ENCODE assay signal across 1 cellular context in the genomic region with DNA sequence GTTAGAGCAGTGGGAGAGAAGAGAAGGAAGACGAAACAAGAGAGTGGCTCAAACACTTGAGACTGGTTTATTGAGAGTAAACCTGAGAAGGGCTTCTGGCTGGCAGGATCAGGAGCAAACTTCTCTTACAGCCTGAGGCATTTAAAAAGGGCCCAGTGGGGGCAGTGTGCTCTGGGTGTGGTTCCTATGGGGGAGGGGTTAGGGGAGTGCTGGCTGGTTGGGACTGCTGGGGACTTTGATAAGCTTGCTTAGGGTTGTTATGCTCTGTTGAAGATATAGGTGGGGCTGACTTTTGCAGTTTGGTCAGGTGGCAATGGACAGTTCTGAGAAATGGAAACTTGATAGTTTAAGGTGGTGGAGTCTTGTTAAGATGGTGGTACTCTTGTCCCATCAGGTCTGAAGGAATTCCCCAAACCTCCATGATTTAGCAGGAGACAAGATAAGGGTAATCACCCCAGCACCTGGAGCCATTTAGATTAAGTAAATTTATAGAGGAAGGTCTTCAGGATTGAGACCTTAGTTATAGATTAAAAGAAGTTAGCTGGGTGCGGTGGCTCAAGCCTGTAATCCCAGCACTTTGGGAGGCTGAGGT.
TF ChIP-seq lines count a peak whose summit lies in the region.

No MANE protein-coding gene starts in this region.

TF ChIP-seq in K562, 482 proteins besides CTCF, POLR2A, EP300 and RAD21 (continued from another document and continues in another):
- TF ChIP-seq, protein P1, sequence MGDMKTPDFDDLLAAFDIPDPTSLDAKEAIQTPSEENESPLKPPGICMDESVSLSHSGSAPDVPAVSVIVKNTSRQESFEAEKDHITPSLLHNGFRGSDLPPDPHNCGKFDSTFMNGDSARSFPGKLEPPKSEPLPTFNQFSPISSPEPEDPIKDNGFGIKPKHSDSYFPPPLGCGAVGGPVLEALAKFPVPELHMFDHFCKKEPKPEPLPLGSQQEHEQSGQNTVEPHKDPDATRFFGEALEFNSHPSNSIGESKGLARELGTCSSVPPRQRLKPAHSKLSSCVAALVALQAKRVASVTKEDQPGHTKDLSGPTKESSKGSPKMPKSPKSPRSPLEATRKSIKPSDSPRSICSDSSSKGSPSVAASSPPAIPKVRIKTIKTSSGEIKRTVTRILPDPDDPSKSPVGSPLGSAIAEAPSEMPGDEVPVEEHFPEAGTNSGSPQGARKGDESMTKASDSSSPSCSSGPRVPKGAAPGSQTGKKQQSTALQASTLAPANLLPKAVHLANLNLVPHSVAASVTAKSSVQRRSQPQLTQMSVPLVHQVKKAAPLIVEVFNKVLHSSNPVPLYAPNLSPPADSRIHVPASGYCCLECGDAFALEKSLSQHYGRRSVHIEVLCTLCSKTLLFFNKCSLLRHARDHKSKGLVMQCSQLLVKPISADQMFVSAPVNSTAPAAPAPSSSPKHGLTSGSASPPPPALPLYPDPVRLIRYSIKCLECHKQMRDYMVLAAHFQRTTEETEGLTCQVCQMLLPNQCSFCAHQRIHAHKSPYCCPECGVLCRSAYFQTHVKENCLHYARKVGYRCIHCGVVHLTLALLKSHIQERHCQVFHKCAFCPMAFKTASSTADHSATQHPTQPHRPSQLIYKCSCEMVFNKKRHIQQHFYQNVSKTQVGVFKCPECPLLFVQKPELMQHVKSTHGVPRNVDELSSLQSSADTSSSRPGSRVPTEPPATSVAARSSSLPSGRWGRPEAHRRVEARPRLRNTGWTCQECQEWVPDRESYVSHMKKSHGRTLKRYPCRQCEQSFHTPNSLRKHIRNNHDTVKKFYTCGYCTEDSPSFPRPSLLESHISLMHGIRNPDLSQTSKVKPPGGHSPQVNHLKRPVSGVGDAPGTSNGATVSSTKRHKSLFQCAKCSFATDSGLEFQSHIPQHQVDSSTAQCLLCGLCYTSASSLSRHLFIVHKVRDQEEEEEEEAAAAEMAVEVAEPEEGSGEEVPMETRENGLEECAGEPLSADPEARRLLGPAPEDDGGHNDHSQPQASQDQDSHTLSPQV (IDR thresholded peaks at IDR 0.05), result peak; percentile 96
- TF ChIP-seq ZNF583 (CRISPR knock-in tag; IDR thresholded peaks at IDR 0.05) (no peak), NFIC (IDR thresholded peaks at IDR 0.05) (peak; percentile 80), MED1 (CRISPR knock-in tag; IDR thresholded peaks at IDR 0.05; ENCODE audit: borderline replicate concordance) (no peak), CEBPG (CRISPR knock-in tag; IDR thresholded peaks at IDR 0.05) (no peak), CEBPG (tag; conservative IDR thresholded peaks at IDR 0.05 in 1 of 2, IDR thresholded peaks at IDR 0.05 in 1 of 2) (no peak), TCF3 (CRISPR knock-in tag; IDR thresholded peaks at IDR 0.05) (peak; percentile 90), HLTF (IDR thresholded peaks at IDR 0.05) (peak; percentile 88), MTA2 (IDR thresholded peaks at IDR 0.05; ENCODE audit: low read depth) (peak; percentile 59; the same call in 1 of the 2 replicates), ZNF174 (CRISPR knock-in tag; IDR thresholded peaks at IDR 0.05) (no peak), CTBP1 (IDR thresholded peaks at IDR 0.05; ENCODE audit: borderline replicate concordance) (peak; percentile 22; the same call in 1 of the 2 replicates), IFI16 (CRISPR knock-in tag; IDR thresholded peaks at IDR 0.05) (0 out of 2 replicates have a peak, but pooled peaks have one; percentile 69), NFRKB (IDR thresholded peaks at IDR 0.05; ENCODE audit: low read depth) (no peak), LEF1 (IDR thresholded peaks at IDR 0.05) (peak; percentile 78), CAMTA2 (CRISPR knock-in tag; conservative IDR thresholded peaks at IDR 0.05) (no peak), CHD2 (IDR thresholded peaks at IDR 0.05; ENCODE audit: low read depth, low read length) (peak; percentile 38; the same call in 1 of the 2 replicates), CREB1 (IDR thresholded peaks at IDR 0.05) (0 out of 2 replicates have a peak, but pooled peaks have one; percentile 11), CREB1 (CRISPR knock-in tag; IDR thresholded peaks at IDR 0.05) (no peak), HDAC3 (IDR thresholded peaks at IDR 0.05; ENCODE audit: borderline replicate concordance, partially characterized antibody) (peak; percentile 36), SAFB2 (IDR thresholded peaks at IDR 0.05; ENCODE audit: borderline replicate concordance, low read depth, low read length, severe bottlenecking) (no peak), DPF2 (IDR thresholded peaks at IDR 0.05) (peak; percentile 68), ZNF12 (CRISPR knock-in tag; IDR thresholded peaks at IDR 0.05) (no peak), HDAC1 (IDR thresholded peaks at IDR 0.05) (0 out of 4 replicates have a peak, but pooled peaks of 1 of the 2 experiments have one; percentile 28), ZNF586 (CRISPR knock-in tag; conservative IDR thresholded peaks at IDR 0.05) (no peak), MEIS2 (IDR thresholded peaks at IDR 0.05; ENCODE audit: partially characterized antibody) (peak; percentile 19), KDM1A (IDR thresholded peaks at IDR 0.05) (peak; percentile 48 to 54; a peak in 1 of 4 replicates), RFX7 (CRISPR knock-in tag; IDR thresholded peaks at IDR 0.05) (no peak), CREBBP (IDR thresholded peaks at IDR 0.05; ENCODE audit: low read depth, low read length) (no peak), POU5F1 (IDR thresholded peaks at IDR 0.05; ENCODE audit: borderline replicate concordance, low read depth, low read length, partially characterized antibody) (no peak), E2F3 (CRISPR knock-in tag; IDR thresholded peaks at IDR 0.05) (no peak)
- TF ChIP-seq, protein P2, sequence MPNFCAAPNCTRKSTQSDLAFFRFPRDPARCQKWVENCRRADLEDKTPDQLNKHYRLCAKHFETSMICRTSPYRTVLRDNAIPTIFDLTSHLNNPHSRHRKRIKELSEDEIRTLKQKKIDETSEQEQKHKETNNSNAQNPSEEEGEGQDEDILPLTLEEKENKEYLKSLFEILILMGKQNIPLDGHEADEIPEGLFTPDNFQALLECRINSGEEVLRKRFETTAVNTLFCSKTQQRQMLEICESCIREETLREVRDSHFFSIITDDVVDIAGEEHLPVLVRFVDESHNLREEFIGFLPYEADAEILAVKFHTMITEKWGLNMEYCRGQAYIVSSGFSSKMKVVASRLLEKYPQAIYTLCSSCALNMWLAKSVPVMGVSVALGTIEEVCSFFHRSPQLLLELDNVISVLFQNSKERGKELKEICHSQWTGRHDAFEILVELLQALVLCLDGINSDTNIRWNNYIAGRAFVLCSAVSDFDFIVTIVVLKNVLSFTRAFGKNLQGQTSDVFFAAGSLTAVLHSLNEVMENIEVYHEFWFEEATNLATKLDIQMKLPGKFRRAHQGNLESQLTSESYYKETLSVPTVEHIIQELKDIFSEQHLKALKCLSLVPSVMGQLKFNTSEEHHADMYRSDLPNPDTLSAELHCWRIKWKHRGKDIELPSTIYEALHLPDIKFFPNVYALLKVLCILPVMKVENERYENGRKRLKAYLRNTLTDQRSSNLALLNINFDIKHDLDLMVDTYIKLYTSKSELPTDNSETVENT (CRISPR knock-in tag; IDR thresholded peaks at IDR 0.05), result no peak
- TF ChIP-seq, protein P3, sequence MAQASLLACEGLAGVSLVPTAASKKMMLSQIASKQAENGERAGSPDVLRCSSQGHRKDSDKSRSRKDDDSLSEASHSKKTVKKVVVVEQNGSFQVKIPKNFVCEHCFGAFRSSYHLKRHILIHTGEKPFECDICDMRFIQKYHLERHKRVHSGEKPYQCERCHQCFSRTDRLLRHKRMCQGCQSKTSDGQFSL (CRISPR knock-in tag; IDR thresholded peaks at IDR 0.05), result no peak
- TF ChIP-seq, protein P3 (tag; IDR thresholded peaks at IDR 0.05), result 0 out of 4 replicates have a peak, but pooled peaks of 1 of the 2 experiments have one; percentile 63
- TF ChIP-seq, protein P4, sequence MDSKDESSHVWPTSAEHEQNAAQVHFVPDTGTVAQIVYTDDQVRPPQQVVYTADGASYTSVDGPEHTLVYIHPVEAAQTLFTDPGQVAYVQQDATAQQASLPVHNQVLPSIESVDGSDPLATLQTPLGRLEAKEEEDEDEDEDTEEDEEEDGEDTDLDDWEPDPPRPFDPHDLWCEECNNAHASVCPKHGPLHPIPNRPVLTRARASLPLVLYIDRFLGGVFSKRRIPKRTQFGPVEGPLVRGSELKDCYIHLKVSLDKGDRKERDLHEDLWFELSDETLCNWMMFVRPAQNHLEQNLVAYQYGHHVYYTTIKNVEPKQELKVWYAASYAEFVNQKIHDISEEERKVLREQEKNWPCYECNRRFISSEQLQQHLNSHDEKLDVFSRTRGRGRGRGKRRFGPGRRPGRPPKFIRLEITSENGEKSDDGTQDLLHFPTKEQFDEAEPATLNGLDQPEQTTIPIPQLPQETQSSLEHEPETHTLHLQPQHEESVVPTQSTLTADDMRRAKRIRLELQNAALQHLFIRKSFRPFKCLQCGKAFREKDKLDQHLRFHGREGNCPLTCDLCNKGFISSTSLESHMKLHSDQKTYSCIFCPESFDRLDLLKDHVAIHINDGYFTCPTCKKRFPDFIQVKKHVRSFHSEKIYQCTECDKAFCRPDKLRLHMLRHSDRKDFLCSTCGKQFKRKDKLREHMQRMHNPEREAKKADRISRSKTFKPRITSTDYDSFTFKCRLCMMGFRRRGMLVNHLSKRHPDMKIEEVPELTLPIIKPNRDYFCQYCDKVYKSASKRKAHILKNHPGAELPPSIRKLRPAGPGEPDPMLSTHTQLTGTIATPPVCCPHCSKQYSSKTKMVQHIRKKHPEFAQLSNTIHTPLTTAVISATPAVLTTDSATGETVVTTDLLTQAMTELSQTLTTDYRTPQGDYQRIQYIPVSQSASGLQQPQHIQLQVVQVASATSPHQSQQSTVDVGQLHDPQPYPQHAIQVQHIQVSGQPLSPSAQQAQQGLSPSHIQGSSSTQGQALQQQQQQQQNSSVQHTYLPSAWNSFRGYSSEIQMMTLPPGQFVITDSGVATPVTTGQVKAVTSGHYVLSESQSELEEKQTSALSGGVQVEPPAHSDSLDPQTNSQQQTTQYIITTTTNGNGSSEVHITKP (IDR thresholded peaks at IDR 0.05; ENCODE audit: partially characterized antibody), result no peak
- TF ChIP-seq, protein P5, sequence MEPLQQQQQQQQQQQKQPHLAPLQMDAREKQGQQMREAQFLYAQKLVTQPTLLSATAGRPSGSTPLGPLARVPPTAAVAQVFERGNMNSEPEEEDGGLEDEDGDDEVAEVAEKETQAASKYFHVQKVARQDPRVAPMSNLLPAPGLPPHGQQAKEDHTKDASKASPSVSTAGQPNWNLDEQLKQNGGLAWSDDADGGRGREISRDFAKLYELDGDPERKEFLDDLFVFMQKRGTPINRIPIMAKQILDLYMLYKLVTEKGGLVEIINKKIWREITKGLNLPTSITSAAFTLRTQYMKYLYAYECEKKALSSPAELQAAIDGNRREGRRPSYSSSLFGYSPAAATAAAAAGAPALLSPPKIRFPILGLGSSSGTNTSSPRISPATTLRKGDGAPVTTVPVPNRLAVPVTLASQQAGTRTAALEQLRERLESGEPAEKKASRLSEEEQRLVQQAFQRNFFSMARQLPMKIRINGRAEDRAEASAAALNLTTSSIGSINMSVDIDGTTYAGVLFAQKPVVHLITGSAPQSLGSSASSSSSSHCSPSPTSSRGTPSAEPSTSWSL (CRISPR knock-in tag; IDR thresholded peaks at IDR 0.05; ENCODE audit: borderline replicate concordance), result no peak
- TF ChIP-seq, protein P6, sequence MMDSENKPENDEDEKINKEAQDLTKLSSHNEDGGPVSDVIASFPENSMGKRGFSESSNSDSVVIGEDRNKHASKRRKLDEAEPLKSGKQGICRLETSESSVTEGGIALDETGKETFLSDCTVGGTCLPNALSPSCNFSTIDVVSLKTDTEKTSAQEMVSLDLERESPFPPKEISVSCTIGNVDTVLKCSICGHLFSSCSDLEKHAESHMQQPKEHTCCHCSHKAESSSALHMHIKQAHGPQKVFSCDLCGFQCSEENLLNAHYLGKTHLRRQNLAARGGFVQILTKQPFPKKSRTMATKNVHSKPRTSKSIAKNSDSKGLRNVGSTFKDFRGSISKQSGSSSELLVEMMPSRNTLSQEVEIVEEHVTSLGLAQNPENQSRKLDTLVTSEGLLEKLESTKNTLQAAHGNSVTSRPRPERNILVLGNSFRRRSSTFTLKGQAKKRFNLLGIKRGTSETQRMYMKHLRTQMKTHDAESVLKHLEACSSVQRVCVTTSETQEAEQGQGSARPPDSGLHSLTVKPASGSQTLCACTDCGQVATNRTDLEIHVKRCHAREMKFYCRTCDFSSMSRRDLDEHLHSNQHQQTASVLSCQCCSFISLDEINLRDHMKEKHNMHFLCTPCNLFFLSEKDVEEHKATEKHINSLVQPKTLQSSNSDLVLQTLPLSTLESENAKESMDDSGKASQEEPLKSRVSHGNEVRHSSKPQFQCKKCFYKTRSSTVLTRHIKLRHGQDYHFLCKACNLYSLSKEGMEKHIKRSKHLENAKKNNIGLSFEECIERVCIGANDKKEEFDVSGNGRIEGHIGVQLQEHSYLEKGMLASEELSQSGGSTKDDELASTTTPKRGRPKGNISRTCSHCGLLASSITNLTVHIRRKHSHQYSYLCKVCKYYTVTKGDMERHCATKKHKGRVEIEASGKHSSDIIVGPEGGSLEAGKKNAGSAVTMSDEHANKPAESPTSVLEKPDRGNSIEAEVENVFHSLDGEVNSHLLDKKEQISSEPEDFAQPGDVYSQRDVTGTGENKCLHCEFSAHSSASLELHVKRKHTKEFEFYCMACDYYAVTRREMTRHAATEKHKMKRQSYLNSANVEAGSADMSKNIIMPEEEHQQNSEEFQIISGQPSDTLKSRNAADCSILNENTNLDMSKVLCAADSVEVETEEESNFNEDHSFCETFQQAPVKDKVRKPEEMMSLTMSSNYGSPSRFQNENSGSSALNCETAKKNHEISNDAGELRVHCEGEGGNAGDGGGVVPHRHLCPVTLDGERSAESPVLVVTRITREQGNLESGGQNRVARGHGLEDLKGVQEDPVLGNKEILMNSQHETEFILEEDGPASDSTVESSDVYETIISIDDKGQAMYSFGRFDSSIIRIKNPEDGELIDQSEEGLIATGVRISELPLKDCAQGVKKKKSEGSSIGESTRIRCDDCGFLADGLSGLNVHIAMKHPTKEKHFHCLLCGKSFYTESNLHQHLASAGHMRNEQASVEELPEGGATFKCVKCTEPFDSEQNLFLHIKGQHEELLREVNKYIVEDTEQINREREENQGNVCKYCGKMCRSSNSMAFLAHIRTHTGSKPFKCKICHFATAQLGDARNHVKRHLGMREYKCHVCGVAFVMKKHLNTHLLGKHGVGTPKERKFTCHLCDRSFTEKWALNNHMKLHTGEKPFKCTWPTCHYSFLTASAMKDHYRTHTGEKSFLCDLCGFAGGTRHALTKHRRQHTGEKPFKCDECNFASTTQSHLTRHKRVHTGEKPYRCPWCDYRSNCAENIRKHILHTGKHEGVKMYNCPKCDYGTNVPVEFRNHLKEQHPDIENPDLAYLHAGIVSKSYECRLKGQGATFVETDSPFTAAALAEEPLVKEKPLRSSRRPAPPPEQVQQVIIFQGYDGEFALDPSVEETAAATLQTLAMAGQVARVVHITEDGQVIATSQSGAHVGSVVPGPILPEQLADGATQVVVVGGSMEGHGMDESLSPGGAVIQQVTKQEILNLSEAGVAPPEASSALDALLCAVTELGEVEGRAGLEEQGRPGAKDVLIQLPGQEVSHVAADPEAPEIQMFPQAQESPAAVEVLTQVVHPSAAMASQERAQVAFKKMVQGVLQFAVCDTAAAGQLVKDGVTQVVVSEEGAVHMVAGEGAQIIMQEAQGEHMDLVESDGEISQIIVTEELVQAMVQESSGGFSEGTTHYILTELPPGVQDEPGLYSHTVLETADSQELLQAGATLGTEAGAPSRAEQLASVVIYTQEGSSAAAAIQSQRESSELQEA (IDR thresholded peaks at IDR 0.05; ENCODE audit: low read depth), result 0 out of 2 replicates have a peak, but pooled peaks have one; percentile 17
